ENCODE assay signal across 3 cellular contexts in the genomic region with DNA sequence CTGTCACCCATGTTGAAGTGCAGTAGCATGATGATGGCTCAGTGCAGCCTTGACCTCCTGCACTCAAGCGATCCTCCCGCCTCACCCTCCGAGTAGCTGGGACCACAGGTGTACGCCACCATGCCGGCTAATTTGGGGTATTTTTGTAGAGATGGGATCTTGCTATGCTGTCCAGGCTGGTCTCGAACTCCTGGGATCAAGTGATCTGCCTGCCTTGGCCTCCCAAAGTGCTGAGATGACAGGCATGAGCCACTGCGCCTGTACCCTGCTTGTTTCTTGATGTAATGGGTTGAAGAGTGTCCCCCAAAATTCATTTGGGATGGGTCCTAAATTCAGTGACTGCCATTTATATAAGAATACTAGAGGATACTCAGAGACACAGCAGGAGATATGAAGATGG.
TF ChIP-seq lines count a peak whose summit lies in the region.

No MANE protein-coding gene starts in this region.

TF ChIP-seq in WTC11, 78 proteins besides CTCF, POLR2A, EP300 and RAD21:
- 0 out of 2 replicates have a peak, but pooled peaks have one; percentile 5 for TF ChIP-seq ZNF121 (CRISPR knock-in tag; IDR thresholded peaks at IDR 0.05)
- no peak for TF ChIP-seq SOX15 (CRISPR knock-in tag; IDR thresholded peaks at IDR 0.05)
- no peak for TF ChIP-seq ZNF219 (CRISPR knock-in tag; IDR thresholded peaks at IDR 0.05; ENCODE audit: borderline replicate concordance)
- no peak for TF ChIP-seq ZNF317 (CRISPR knock-in tag; IDR thresholded peaks at IDR 0.05; ENCODE audit: borderline replicate concordance, low read depth)
- TF ChIP-seq GTF2I (CRISPR knock-in tag; conservative IDR thresholded peaks at IDR 0.05): no peak
TF ChIP-seq in WTC11: peak in this region for 1.

TF ChIP-seq in H1, 55 proteins besides CTCF, POLR2A, EP300 and RAD21:
- TF ChIP-seq GABPA (IDR thresholded peaks at IDR 0.05; ENCODE audit: borderline replicate concordance, insufficient read depth, low read length): no peak
- no peak for TF ChIP-seq ASH2L (IDR thresholded peaks at IDR 0.05; ENCODE audit: low read length)
- no peak for TF ChIP-seq CBX5 (IDR thresholded peaks at IDR 0.05; ENCODE audit: low read depth, low read length)
TF ChIP-seq in H1: peak in this region for 0.

TF ChIP-seq in HepG2, 621 proteins besides CTCF, POLR2A, EP300 and RAD21:
- TF ChIP-seq AGO2 (optimal IDR thresholded peaks at IDR 0.05; ENCODE audit: low read depth, low read length) (peak; percentile 5), MEF2D (CRISPR knock-in tag; IDR thresholded peaks at IDR 0.05) (no peak), NRL (CRISPR knock-in tag; IDR thresholded peaks at IDR 0.05; ENCODE audit: borderline replicate concordance) (no peak), FOXC1 (CRISPR knock-in tag; IDR thresholded peaks at IDR 0.05; ENCODE audit: borderline replicate concordance) (no peak), HNRNPH1 (optimal IDR thresholded peaks at IDR 0.05; ENCODE audit: low read depth, low read length) (no peak), ZNF44 (CRISPR knock-in tag; IDR thresholded peaks at IDR 0.05) (no peak), ZSCAN30 (CRISPR knock-in tag; IDR thresholded peaks at IDR 0.05) (no peak), RARA (CRISPR knock-in tag; IDR thresholded peaks at IDR 0.05) (no peak), AGO1 (IDR thresholded peaks at IDR 0.05; ENCODE audit: low read depth, low read length, poor library complexity, severe bottlenecking) (no peak), ZC3H13 (CRISPR knock-in tag; IDR thresholded peaks at IDR 0.05) (no peak), ZNF441 (CRISPR knock-in tag; IDR thresholded peaks at IDR 0.05; ENCODE audit: borderline replicate concordance) (no peak), ZNF121 (CRISPR knock-in tag; IDR thresholded peaks at IDR 0.05) (peak; percentile 93), POLR2G (IDR thresholded peaks at IDR 0.05; ENCODE audit: low read depth, low read length) (no peak), GFI1 (CRISPR knock-in tag; IDR thresholded peaks at IDR 0.05; ENCODE audit: borderline replicate concordance) (no peak), SNAPC2 (CRISPR knock-in tag; IDR thresholded peaks at IDR 0.05) (no peak)
- TF ChIP-seq, protein P1, sequence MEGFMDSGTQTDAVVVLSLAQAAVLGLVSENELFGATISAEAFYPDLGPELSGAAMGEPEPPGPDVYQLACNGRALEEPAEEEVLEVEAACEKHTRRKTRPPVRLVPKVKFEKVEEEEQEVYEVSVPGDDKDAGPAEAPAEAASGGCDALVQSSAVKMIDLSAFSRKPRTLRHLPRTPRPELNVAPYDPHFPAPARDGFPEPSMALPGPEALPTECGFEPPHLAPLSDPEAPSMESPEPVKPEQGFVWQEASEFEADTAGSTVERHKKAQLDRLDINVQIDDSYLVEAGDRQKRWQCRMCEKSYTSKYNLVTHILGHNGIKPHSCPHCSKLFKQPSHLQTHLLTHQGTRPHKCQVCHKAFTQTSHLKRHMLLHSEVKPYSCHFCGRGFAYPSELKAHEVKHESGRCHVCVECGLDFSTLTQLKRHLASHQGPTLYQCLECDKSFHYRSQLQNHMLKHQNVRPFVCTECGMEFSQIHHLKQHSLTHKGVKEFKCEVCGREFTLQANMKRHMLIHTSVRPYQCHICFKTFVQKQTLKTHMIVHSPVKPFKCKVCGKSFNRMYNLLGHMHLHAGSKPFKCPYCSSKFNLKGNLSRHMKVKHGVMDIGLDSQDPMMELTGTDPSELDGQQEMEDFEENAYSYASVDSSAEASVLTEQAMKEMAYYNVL (CRISPR knock-in tag; IDR thresholded peaks at IDR 0.05; ENCODE audit: borderline replicate concordance): no peak
TF ChIP-seq in HepG2: peak in this region for 2.
